Comparison of ENCODE assay signal across 2 cellular contexts in genomic region chr17:61478790-61479492, GRCh38.
TF ChIP-seq lines count a peak whose summit lies in the region.

No MANE protein-coding gene starts in this region.

TF ChIP-seq in A549, 52 proteins besides CTCF, POLR2A, EP300 and RAD21 (continued from another document):
- TF ChIP-seq ELK1 (IDR thresholded peaks at IDR 0.05; ENCODE audit: low read depth, low read length) (no peak), ZC3H11A (IDR thresholded peaks at IDR 0.05) (no peak), NPAS2 (CRISPR knock-in tag; IDR thresholded peaks at IDR 0.05; ENCODE audit: borderline replicate concordance) (no peak), FOSB (CRISPR knock-in tag; IDR thresholded peaks at IDR 0.05) (no peak), FOXS1 (CRISPR knock-in tag; IDR thresholded peaks at IDR 0.05) (no peak), BHLHE40 (IDR thresholded peaks at IDR 0.05; ENCODE audit: low read depth, low read length) (no peak), POLR2AphosphoS2 (conservative IDR thresholded peaks at IDR 0.05; ENCODE audit: low read length) (no peak), NFE2L2 (conservative IDR thresholded peaks at IDR 0.05; ENCODE audit: low read length) (no peak), ESRRA (IDR thresholded peaks at IDR 0.05; ENCODE audit: borderline replicate concordance, low read length) (no peak), HES2 (IDR thresholded peaks at IDR 0.05) (no peak), CEBPB (IDR thresholded peaks at IDR 0.05) (no peak), HEYL (CRISPR knock-in tag; IDR thresholded peaks at IDR 0.05) (no peak)

TF ChIP-seq in K562, 482 proteins besides CTCF, POLR2A, EP300 and RAD21 (continued from another document):
- peak in 1 of 3 experiments; percentile 84; a peak in 1 of 6 replicates for TF ChIP-seq ZBTB11 (CRISPR knock-in tag; IDR thresholded peaks at IDR 0.05)
- no peak for TF ChIP-seq ZNF174 (CRISPR knock-in tag; IDR thresholded peaks at IDR 0.05)
- TF ChIP-seq EWSR1 (IDR thresholded peaks at IDR 0.05; ENCODE audit: borderline replicate concordance, low read depth, partially characterized antibody): peak; percentile 67
- TF ChIP-seq ZSCAN29 (IDR thresholded peaks at IDR 0.05): no peak
